8 cellular contexts compared by ENCODE assay signal in genomic region chr11:45110562-45110961, GRCh38. TPM values are rescaled to one million over a fixed set of nuclear protein-coding genes. Genes with fewer than 3 reads are reported as not detected.
A peak's percentile ranks its signal among the peaks of the same experiment; 100 is the strongest.
DNase-seq lines count a peak whose midpoint lies in the region; ATAC-seq, FAIRE-seq and TF ChIP-seq lines count a peak whose summit lies in the region.

No MANE protein-coding gene starts in this region.

- H2BK120ac ChIP-seq in H1 (replicated peaks; ENCODE audit: low read depth, low read length) (no peak overlapping the region), mesenchymal stem cell (ENCODE audit: low read depth, low read length) (no peak overlapping the region)

- no peaks in the 10 kb centered on the region for H3K9me2 ChIP-seq in MM.1S (replicated peaks; ENCODE audit: insufficient read depth, low read length)

- H2BK12ac ChIP-seq in H1 (ENCODE audit: low read depth, low read length) (no peak overlapping the region), mesenchymal stem cell (ENCODE audit: low read length in 2 of 2) (no peak overlapping the region)

- no peaks in the 10 kb centered on the region for H3K79me1 ChIP-seq in H1 (ENCODE audit: low read depth, low read length)
- no peaks in the 10 kb centered on the region for H3K79me1 ChIP-seq in mesenchymal stem cell (replicated peaks; ENCODE audit: low read length, poor library complexity, severe bottlenecking)

- TF ChIP-seq RAD21 in H1 (IDR thresholded peaks at IDR 0.05 in 1 of 2, conservative IDR thresholded peaks at IDR 0.05 in 1 of 2; ENCODE audit: low read depth in 2 of 2, low read length in 2 of 2), result peak; percentile 91 to 94

- WGBS in H1 (ENCODE audit: extremely low coverage in 1 of 2, insufficient coverage in 1 of 2, insufficient read length in 1 of 2, insufficient replicate concordance in 2 of 2, low coverage in 1 of 2, low lambda C conversion rate in 2 of 2, missing lambda C conversion rate in 1 of 2), 2 experiments, result 13% methylated on average over 10 of the region's 10 CpGs; no CpG with 5 or more reads in 1 of the 2 experiments
- 3% methylated on average over 10 of the region's 10 CpGs for WGBS in mesenchymal stem cell

- H4K20me1 ChIP-seq in MM.1S (ENCODE audit: insufficient read depth, low read length) (no peaks in the 10 kb centered on the region), H1 (replicated peaks in 1 of 2; ENCODE audit: control insufficient read depth in 1 of 2, insufficient read depth in 2 of 2, low read length in 2 of 2) (no peaks in the 10 kb centered on the region)

- H3K23me2 ChIP-seq in H1 (ENCODE audit: low read depth, low read length), result no peaks in the 10 kb centered on the region

- no peak overlapping the region; the same call in 1 of the 2 replicates for H2BK15ac ChIP-seq in H1 (ENCODE audit: low read length)
- no peak overlapping the region for H2BK15ac ChIP-seq in mesenchymal stem cell (ENCODE audit: low read depth, poor library complexity, severe bottlenecking)

- no peaks in the 10 kb centered on the region for H3F3A ChIP-seq in MM.1S (ENCODE audit: insufficient read depth, low read length)

- H3K4me2 ChIP-seq in MM.1S (ENCODE audit: low read depth, low read length) (no peak overlapping the region), H1 (ENCODE audit: insufficient read depth in 1 of 2, low read depth in 2 of 2, low read length in 2 of 2) (no peak overlapping the region), mesenchymal stem cell (ENCODE audit: low read length, poor library complexity, severe bottlenecking) (no peak overlapping the region)

- H3K9me3 ChIP-seq in MM.1S (replicated peaks; ENCODE audit: insufficient read depth, low read length), result no peaks in the 10 kb centered on the region
- no peaks in the 10 kb centered on the region for H3K9me3 ChIP-seq in SJSA1 (replicated peaks)
- no peaks in the 10 kb centered on the region for H3K9me3 ChIP-seq in H1 (ENCODE audit: insufficient read depth in 2 of 2, low read depth in 1 of 2, low read length in 1 of 2)
- H3K9me3 ChIP-seq in mesenchymal stem cell (ENCODE audit: control insufficient read depth, low read length), result peaks cover 5% of the 10 kb centered on the region

- H3K79me2 ChIP-seq in MM.1S (ENCODE audit: low read length) (no peaks in the 10 kb centered on the region), H1 (ENCODE audit: control insufficient read depth in 1 of 2, insufficient read depth in 2 of 2, low read length in 2 of 2) (no peaks in the 10 kb centered on the region)

- H2AFZ ChIP-seq in MM.1S (ENCODE audit: low read length) (no peak overlapping the region), H1 (ENCODE audit: low read length) (peak overlapping the region; percentile 85; the same call in 1 of the 2 replicates), mesenchymal stem cell (ENCODE audit: low read depth, low read length) (no peak overlapping the region)

- no peak overlapping the region for H3K27ac ChIP-seq in MM.1S (ENCODE audit: low read length)
- H3K27ac ChIP-seq in SJSA1, result no peak overlapping the region
- H3K27ac ChIP-seq in H1 (ENCODE audit: low read depth, low read length), result no peak overlapping the region
- H3K27ac ChIP-seq in mesenchymal stem cell (ENCODE audit: low read length, poor library complexity, severe bottlenecking), result no peak overlapping the region

- ATAC-seq in HG02938 (IDR thresholded peaks at IDR 0.05; ENCODE audit: unreplicated experiment) (no peak), HG02870 (IDR thresholded peaks at IDR 0.05; ENCODE audit: unreplicated experiment) (no peak)

- peak; percentile 76 for TF ChIP-seq CTCF in MM.1S (IDR thresholded peaks at IDR 0.05; ENCODE audit: low read length)
- peak; percentile 22 to 82 (median 80) for TF ChIP-seq CTCF in H1 (IDR thresholded peaks at IDR 0.05; ENCODE audit: control extremely low read depth in 1 of 3, insufficient read depth in 1 of 3, low read depth in 1 of 3, low read length in 3 of 3)

- CTCF ChIA-PET in H1 (lab: Charles Lee; ENCODE audit: partially characterized antibody), result interaction anchor here (0.6 to 34.2 kb wide), 76 partner anchors 8 to 661 kb away, joined by 3 to 1347 read pairs (median 5); partner anchors contain the start of gene SYT13

- H4K91ac ChIP-seq in H1 (replicated peaks; ENCODE audit: insufficient read length, low read length) (no peak overlapping the region), mesenchymal stem cell (ENCODE audit: low read length) (no peak overlapping the region)

- H3K4me3 ChIP-seq in MM.1S (ENCODE audit: low read length) (no peak overlapping the region), SJSA1 (no peak overlapping the region), H1 (ENCODE audit: extremely low read depth in 1 of 4, insufficient read depth in 2 of 4, low read depth in 3 of 4, low read length in 4 of 4) (no peak overlapping the region), mesenchymal stem cell (ENCODE audit: insufficient read depth in 1 of 2, low read depth in 1 of 2, low read length in 2 of 2) (no peak overlapping the region)

- H3K14ac ChIP-seq in H1 (ENCODE audit: insufficient read length) (no peak overlapping the region), mesenchymal stem cell (ENCODE audit: low read length in 2 of 2) (no peak overlapping the region)

- no peak for TF ChIP-seq POLR2A in H1 (IDR thresholded peaks at IDR 0.05; ENCODE audit: control extremely low read depth in 1 of 2, low read depth in 2 of 2, low read length in 2 of 2)

- no peak overlapping the region for H2BK5ac ChIP-seq in H1 (ENCODE audit: low read depth, low read length)
- no peak overlapping the region for H2BK5ac ChIP-seq in mesenchymal stem cell (ENCODE audit: low read depth, low read length, poor library complexity, severe bottlenecking)

- no peak overlapping the region for H3K9ac ChIP-seq in MM.1S (ENCODE audit: low read length)
- H3K9ac ChIP-seq in H1 (replicated peaks in 1 of 4; ENCODE audit: extremely low read depth in 1 of 4, low read depth in 3 of 4, low read length in 3 of 4), result no peak overlapping the region
- H3K9ac ChIP-seq in mesenchymal stem cell (ENCODE audit: low read length), result no peak overlapping the region

- H3K18ac ChIP-seq in H1 (ENCODE audit: extremely low read depth, low read length) (no peak overlapping the region), mesenchymal stem cell (ENCODE audit: low read depth in 1 of 2, low read length in 2 of 2) (no peak overlapping the region)

- peak in 5 of 6 experiments; percentile 6 to 75 (median 42) for DNase-seq in stimulated activated naive CD4-positive, alpha-beta T cell (lab: John Stamatoyannopoulos, UW)
- DNase-seq in stimulated activated naive CD4-positive, alpha-beta T cell treated with Interleukin-2 at 50 U/mL for 16 hours (lab: John Stamatoyannopoulos, UW), result no peak
- DNase-seq in MM.1S (peak; percentile 69), SJSA1 (ENCODE audit: low read depth in 1 of 2, low spot score in 2 of 2) (peak; percentile 62 to 73), H1 (ENCODE audit: low read depth in 1 of 2, low spot score in 2 of 2) (peak in 1 of 2 experiments; percentile 56), mesenchymal stem cell (peak; percentile 72)

- no peak overlapping the region for H4K5ac ChIP-seq in H1 (ENCODE audit: insufficient read length, low read depth, low read length)

- H3K27me3 ChIP-seq in MM.1S (replicated peaks; ENCODE audit: insufficient read depth, low read length) (no peaks in the 10 kb centered on the region), SJSA1 (replicated peaks) (peaks cover 12% of the 10 kb centered on the region), H1 (replicated peaks in 1 of 4; ENCODE audit: control insufficient read depth in 3 of 4, extremely low read depth in 1 of 4, insufficient read depth in 3 of 4, low read length in 3 of 4) (no peaks in the 10 kb centered on the region), mesenchymal stem cell (ENCODE audit: control insufficient read depth in 1 of 2, insufficient read depth in 1 of 2, low read length in 2 of 2) (peaks cover 38 to 86% of the 10 kb centered on the region in 2 experiments)

- H4K8ac ChIP-seq in H1 (ENCODE audit: extremely low read depth, insufficient read depth, low read length) (no peak overlapping the region), mesenchymal stem cell (ENCODE audit: low read length) (no peak overlapping the region)

- H3K4me1 ChIP-seq in MM.1S (ENCODE audit: low read length) (peaks cover 13% of the 10 kb centered on the region), SJSA1 (replicated peaks) (no peaks in the 10 kb centered on the region), H1 (replicated peaks in 1 of 4; ENCODE audit: control insufficient read depth in 3 of 4, insufficient read depth in 4 of 4, low read length in 3 of 4) (no peaks in the 10 kb centered on the region; a peak in 1 of 7 replicates), mesenchymal stem cell (ENCODE audit: control insufficient read depth, insufficient read depth, low read depth, low read length) (peaks cover 6% of the 10 kb centered on the region)

- no peak overlapping the region for H2BK20ac ChIP-seq in H1 (ENCODE audit: low read length)

- no peak for TF ChIP-seq EP300 in H1 (IDR thresholded peaks at IDR 0.05; ENCODE audit: borderline replicate concordance in 1 of 2, low read depth in 2 of 2, low read length in 2 of 2)

- POLR2A ChIA-PET in H1 (lab: Charles Lee; ENCODE audit: partially characterized antibody), result interaction anchor here (0.7 to 1.3 kb wide), 2 partner anchors 177 to 330 kb away, joined by 3 read pairs; no protein-coding TSS in a partner anchor

- peak; percentile 84 for FAIRE-seq in H1 (lab: Jason Lieb, UNC)

- no peak overlapping the region for H3K23ac ChIP-seq in H1 (ENCODE audit: insufficient read length)
- no peak overlapping the region for H3K23ac ChIP-seq in mesenchymal stem cell (ENCODE audit: low read length in 2 of 2)

- H2AK5ac ChIP-seq in H1 (ENCODE audit: low read depth, low read length) (no peak overlapping the region), mesenchymal stem cell (ENCODE audit: low read length, severe bottlenecking) (no peak overlapping the region)

- H3K4ac ChIP-seq in H1 (replicated peaks; ENCODE audit: insufficient read length, low read depth, low read length) (no peak overlapping the region), mesenchymal stem cell (ENCODE audit: low read depth in 1 of 2, low read length in 2 of 2) (no peak overlapping the region)

- H3K36me3 ChIP-seq in MM.1S (replicated peaks; ENCODE audit: insufficient read depth, low read length), result no peaks in the 10 kb centered on the region
- H3K36me3 ChIP-seq in SJSA1, result no peaks in the 10 kb centered on the region
- H3K36me3 ChIP-seq in H1 (ENCODE audit: control insufficient read depth in 2 of 4, insufficient read depth in 4 of 4, low read length in 3 of 4), result no peaks in the 10 kb centered on the region
- H3K36me3 ChIP-seq in mesenchymal stem cell (ENCODE audit: control insufficient read depth in 1 of 2, insufficient read depth in 2 of 2, low read depth in 1 of 2, low read length in 2 of 2), result no peaks in the 10 kb centered on the region

- H3K56ac ChIP-seq in H1 (replicated peaks; ENCODE audit: insufficient read length, low read depth, low read length), result no peak overlapping the region

RNA-seq across cellular contexts. Expression of gene PRDM11, which starts 35.9 kb away (rescaled TPM):
- 3.4 and 6.7 TPM in 2 replicates for total RNA-seq in SJSA1 (2014; rRNA removed; shearing (Covaris generic))
- total RNA-seq in H1 (2021; fragmentation: NEBNext Ultra II Directional; extraction: Animal tissue kit (Norgen Biotek cat#: 25700)), result 10.0 and 11.7 TPM in 2 replicates
- polyA plus RNA-seq in H1 (2011; rRNA removed), result 3.6 and 5.6 TPM in 2 replicates
- polyA plus RNA-seq in H1 (2011; cell fraction: cytosol; rRNA removed), result 5.0 TPM
- polyA plus RNA-seq in H1 (2011; cell fraction: nucleus; rRNA removed), result 6.9 TPM
- polyA plus RNA-seq in H1 (2012, experiment 1 of 2), result 4.1 to 4.5 TPM (median 4.2 TPM) in 4 replicates
- 1.9 TPM for polyA plus RNA-seq in H1 (2012, experiment 2 of 2)
- 3.0 TPM for polyA plus RNA-seq in H1 (2013, experiment 1 of 2)
- polyA plus RNA-seq in H1 (2013, experiment 2 of 2), result 3.1 TPM
- polyA minus RNA-seq in H1 (2011; rRNA and poly(A)+ RNA removed), result 8.0 and 10.8 TPM in 2 replicates
- polyA minus RNA-seq in H1 (2011; cell fraction: cytosol; rRNA and poly(A)+ RNA removed), result 4.5 TPM
- 9.1 TPM for polyA minus RNA-seq in H1 (2011; cell fraction: nucleus; rRNA and poly(A)+ RNA removed)
- polyA plus RNA-seq in mesenchymal stem cell (2013, experiment 1 of 2), result 4.6 TPM
- polyA plus RNA-seq in mesenchymal stem cell (2013, experiment 2 of 2), result 5.2 TPM
